ENCODE assay signal across 1 cellular context in the genomic region with DNA sequence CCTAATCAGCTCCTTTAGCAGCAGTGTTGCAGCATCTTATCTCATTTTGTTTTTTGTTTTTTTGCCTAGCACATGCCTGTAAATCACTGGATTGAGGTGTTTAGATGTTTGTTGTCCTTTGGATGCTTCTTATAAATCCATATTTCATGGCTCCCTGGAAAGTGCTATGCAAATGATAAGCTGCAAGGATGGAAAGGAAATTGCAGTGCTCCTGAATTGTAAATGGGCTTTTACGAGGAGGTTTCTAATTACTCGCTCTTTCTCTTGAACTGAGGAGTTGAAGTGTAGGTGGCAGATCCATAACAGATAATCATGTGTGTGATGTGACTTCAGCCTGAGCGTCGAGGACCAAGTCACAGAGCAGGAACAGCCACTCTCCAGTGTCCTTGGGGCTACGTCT.
A peak's percentile ranks its signal among the peaks of the same experiment; 100 is the strongest.
TF ChIP-seq lines count a peak whose summit lies in the region.

No MANE protein-coding gene starts in this region.

TF ChIP-seq in HEK293, 187 proteins besides CTCF, POLR2A, EP300 and RAD21 (continued from another document):
- TF ChIP-seq, protein P1, sequence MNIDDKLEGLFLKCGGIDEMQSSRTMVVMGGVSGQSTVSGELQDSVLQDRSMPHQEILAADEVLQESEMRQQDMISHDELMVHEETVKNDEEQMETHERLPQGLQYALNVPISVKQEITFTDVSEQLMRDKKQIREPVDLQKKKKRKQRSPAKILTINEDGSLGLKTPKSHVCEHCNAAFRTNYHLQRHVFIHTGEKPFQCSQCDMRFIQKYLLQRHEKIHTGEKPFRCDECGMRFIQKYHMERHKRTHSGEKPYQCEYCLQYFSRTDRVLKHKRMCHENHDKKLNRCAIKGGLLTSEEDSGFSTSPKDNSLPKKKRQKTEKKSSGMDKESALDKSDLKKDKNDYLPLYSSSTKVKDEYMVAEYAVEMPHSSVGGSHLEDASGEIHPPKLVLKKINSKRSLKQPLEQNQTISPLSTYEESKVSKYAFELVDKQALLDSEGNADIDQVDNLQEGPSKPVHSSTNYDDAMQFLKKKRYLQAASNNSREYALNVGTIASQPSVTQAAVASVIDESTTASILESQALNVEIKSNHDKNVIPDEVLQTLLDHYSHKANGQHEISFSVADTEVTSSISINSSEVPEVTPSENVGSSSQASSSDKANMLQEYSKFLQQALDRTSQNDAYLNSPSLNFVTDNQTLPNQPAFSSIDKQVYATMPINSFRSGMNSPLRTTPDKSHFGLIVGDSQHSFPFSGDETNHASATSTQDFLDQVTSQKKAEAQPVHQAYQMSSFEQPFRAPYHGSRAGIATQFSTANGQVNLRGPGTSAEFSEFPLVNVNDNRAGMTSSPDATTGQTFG (tag by site-specific recombination; IDR thresholded peaks at IDR 0.05; ENCODE audit: borderline replicate concordance): no peak
- TF ChIP-seq OSR2 (tag by site-specific recombination; IDR thresholded peaks at IDR 0.05): peak; percentile 54
- TF ChIP-seq, protein P2, sequence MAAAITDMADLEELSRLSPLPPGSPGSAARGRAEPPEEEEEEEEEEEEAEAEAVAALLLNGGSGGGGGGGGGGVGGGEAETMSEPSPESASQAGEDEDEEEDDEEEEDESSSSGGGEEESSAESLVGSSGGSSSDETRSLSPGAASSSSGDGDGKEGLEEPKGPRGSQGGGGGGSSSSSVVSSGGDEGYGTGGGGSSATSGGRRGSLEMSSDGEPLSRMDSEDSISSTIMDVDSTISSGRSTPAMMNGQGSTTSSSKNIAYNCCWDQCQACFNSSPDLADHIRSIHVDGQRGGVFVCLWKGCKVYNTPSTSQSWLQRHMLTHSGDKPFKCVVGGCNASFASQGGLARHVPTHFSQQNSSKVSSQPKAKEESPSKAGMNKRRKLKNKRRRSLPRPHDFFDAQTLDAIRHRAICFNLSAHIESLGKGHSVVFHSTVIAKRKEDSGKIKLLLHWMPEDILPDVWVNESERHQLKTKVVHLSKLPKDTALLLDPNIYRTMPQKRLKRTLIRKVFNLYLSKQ (tag by site-specific recombination; IDR thresholded peaks at IDR 0.05; ENCODE audit: borderline replicate concordance): no peak
- TF ChIP-seq, protein P3, sequence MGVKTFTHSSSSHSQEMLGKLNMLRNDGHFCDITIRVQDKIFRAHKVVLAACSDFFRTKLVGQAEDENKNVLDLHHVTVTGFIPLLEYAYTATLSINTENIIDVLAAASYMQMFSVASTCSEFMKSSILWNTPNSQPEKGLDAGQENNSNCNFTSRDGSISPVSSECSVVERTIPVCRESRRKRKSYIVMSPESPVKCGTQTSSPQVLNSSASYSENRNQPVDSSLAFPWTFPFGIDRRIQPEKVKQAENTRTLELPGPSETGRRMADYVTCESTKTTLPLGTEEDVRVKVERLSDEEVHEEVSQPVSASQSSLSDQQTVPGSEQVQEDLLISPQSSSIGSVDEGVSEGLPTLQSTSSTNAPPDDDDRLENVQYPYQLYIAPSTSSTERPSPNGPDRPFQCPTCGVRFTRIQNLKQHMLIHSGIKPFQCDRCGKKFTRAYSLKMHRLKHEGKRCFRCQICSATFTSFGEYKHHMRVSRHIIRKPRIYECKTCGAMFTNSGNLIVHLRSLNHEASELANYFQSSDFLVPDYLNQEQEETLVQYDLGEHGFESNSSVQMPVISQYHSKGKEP (tag by site-specific recombination; IDR thresholded peaks at IDR 0.05): no peak
- TF ChIP-seq, protein P4, sequence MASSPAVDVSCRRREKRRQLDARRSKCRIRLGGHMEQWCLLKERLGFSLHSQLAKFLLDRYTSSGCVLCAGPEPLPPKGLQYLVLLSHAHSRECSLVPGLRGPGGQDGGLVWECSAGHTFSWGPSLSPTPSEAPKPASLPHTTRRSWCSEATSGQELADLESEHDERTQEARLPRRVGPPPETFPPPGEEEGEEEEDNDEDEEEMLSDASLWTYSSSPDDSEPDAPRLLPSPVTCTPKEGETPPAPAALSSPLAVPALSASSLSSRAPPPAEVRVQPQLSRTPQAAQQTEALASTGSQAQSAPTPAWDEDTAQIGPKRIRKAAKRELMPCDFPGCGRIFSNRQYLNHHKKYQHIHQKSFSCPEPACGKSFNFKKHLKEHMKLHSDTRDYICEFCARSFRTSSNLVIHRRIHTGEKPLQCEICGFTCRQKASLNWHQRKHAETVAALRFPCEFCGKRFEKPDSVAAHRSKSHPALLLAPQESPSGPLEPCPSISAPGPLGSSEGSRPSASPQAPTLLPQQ (tag by site-specific recombination; IDR thresholded peaks at IDR 0.05): no peak
- TF ChIP-seq, protein P5, sequence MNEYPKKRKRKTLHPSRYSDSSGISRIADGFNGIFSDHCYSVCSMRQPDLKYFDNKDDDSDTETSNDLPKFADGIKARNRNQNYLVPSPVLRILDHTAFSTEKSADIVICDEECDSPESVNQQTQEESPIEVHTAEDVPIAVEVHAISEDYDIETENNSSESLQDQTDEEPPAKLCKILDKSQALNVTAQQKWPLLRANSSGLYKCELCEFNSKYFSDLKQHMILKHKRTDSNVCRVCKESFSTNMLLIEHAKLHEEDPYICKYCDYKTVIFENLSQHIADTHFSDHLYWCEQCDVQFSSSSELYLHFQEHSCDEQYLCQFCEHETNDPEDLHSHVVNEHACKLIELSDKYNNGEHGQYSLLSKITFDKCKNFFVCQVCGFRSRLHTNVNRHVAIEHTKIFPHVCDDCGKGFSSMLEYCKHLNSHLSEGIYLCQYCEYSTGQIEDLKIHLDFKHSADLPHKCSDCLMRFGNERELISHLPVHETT (tag by site-specific recombination; IDR thresholded peaks at IDR 0.05): no peak
- no peak for TF ChIP-seq ZNF140 (tag by site-specific recombination; IDR thresholded peaks at IDR 0.05)
- TF ChIP-seq ZNF112 (tag by site-specific recombination; IDR thresholded peaks at IDR 0.05): no peak
- TF ChIP-seq ZNF324 (tag by site-specific recombination; IDR thresholded peaks at IDR 0.05): no peak
